ENCODE assay signal across 13 cellular contexts in genomic region chr12:33825442-33825841, GRCh38.
"Had no signal": no experiment of that assay in that cellular context is flagged by ENCODE, and none has a peak within 500 bp of the region (broad histone marks: within the 10 kb centered on the region; RNA-seq: fewer than 3 reads in every experiment).

No MANE protein-coding gene starts in this region.

- H3K27me3 Mint-ChIP-seq: activated CD4-positive, alpha-beta T cell treated with anti-CD3 and anti-CD28 coated beads, Interleukin-2, amount 10 ng/mL, durations not matched to agents 7 days and 5 days; activated naive CD8-positive, alpha-beta T cell treated with anti-CD3 and anti-CD28 coated beads for 36 hours; stimulated activated naive B cell treated with anti-CD40 and anti-IgM and Interleukin-4, amounts not matched to agents 10 μg/mL and 1 μg/mL and 100 μg/mL, for 72 hours had no signal

- H3K4me1 Mint-ChIP-seq: activated CD4-positive, alpha-beta T cell treated with anti-CD3 and anti-CD28 coated beads, Interleukin-2, amount 10 ng/mL, durations not matched to agents 7 days and 5 days; activated naive CD8-positive, alpha-beta T cell treated with anti-CD3 and anti-CD28 coated beads for 36 hours; immature natural killer cell; stimulated activated naive B cell treated with anti-CD40 and anti-IgM and Interleukin-4, amounts not matched to agents 10 μg/mL and 1 μg/mL and 100 μg/mL, for 72 hours had no signal

- H3K36me3 ChIP-seq: heart left ventricle, lower lobe of right lung, tibial nerve, vagina had no signal

- DNase-seq: activated CD4-positive, alpha-beta T cell treated with anti-CD3 and anti-CD28 coated beads, Interleukin-2, amount 10 ng/mL, durations not matched to agents 7 days and 5 days; activated CD8-positive, alpha-beta memory T cell treated with anti-CD3 and anti-CD28 coated beads for 24 hours; activated gamma-delta T cell treated with Interleukin-2 at 50 U/mL for 16 hours; activated naive CD8-positive, alpha-beta T cell treated with anti-CD3 and anti-CD28 coated beads for 36 hours; heart left ventricle; immature natural killer cell; left colon; lower lobe of right lung; retina; stimulated activated CD4-positive, alpha-beta T cell treated with anti-CD3 and anti-CD28 coated beads, Interleukin-4, amount 100 ng/mL, for 1 hour; stimulated activated naive B cell treated with anti-CD40 and anti-IgM and Interleukin-4, amounts not matched to agents 10 μg/mL and 1 μg/mL and 100 μg/mL, for 72 hours had no signal

- ATAC-seq: heart left ventricle; left colon; lower lobe of right lung; stimulated activated naive B cell treated with anti-CD40 and anti-IgM and Interleukin-4, amounts not matched to agents 10 μg/mL and 1 μg/mL and 100 μg/mL, for 72 hours had no signal

- H3K9me3 Mint-ChIP-seq: activated naive CD8-positive, alpha-beta T cell treated with anti-CD3 and anti-CD28 coated beads for 36 hours had no signal

- H3K4me3 ChIP-seq: heart left ventricle, lower lobe of right lung, tibial nerve, vagina had no signal

- H3K4me1 ChIP-seq: heart left ventricle, lower lobe of right lung, tibial nerve, vagina had no signal

- H3K4me3 Mint-ChIP-seq: activated CD4-positive, alpha-beta T cell treated with anti-CD3 and anti-CD28 coated beads, Interleukin-2, amount 10 ng/mL, durations not matched to agents 7 days and 5 days; activated naive CD8-positive, alpha-beta T cell treated with anti-CD3 and anti-CD28 coated beads for 36 hours; immature natural killer cell; stimulated activated naive B cell treated with anti-CD40 and anti-IgM and Interleukin-4, amounts not matched to agents 10 μg/mL and 1 μg/mL and 100 μg/mL, for 72 hours had no signal

- H3K27ac ChIP-seq: heart left ventricle, lower lobe of right lung, tibial nerve, vagina had no signal

- H3K27ac Mint-ChIP-seq: activated CD4-positive, alpha-beta T cell treated with anti-CD3 and anti-CD28 coated beads, Interleukin-2, amount 10 ng/mL, durations not matched to agents 7 days and 5 days; activated naive CD8-positive, alpha-beta T cell treated with anti-CD3 and anti-CD28 coated beads for 36 hours; immature natural killer cell; stimulated activated naive B cell treated with anti-CD40 and anti-IgM and Interleukin-4, amounts not matched to agents 10 μg/mL and 1 μg/mL and 100 μg/mL, for 72 hours had no signal

- H3K27me3 ChIP-seq: heart left ventricle, tibial nerve, vagina had no signal

- H3K9me3 ChIP-seq: heart left ventricle, lower lobe of right lung, tibial nerve, vagina had no signal

- H3K36me3 Mint-ChIP-seq: activated naive CD8-positive, alpha-beta T cell treated with anti-CD3 and anti-CD28 coated beads for 36 hours; immature natural killer cell; stimulated activated naive B cell treated with anti-CD40 and anti-IgM and Interleukin-4, amounts not matched to agents 10 μg/mL and 1 μg/mL and 100 μg/mL, for 72 hours had no signal
